ENCODE assay signal across 12 cellular contexts in genomic region chr12:27899151-27899661, GRCh38.
DNase-seq lines count a peak whose midpoint lies in the region; ATAC-seq and TF ChIP-seq lines count a peak whose summit lies in the region.
"Had no signal": no experiment of that assay in that cellular context is flagged by ENCODE, and none has a peak within 500 bp of the region (broad histone marks: within the 10 kb centered on the region; RNA-seq: fewer than 3 reads in every experiment).

No MANE protein-coding gene starts in this region.

- H3K9me3 ChIP-seq in SK-N-SH (no peaks in the 10 kb centered on the region), upper lobe of left lung (no peaks in the 10 kb centered on the region)

- TF ChIP-seq EP300 in SK-N-SH (IDR thresholded peaks at IDR 0.05; ENCODE audit: borderline replicate concordance in 1 of 2, low read depth in 1 of 2, low read length in 1 of 2) (peak in 1 of 2 experiments; percentile 26; a peak in 1 of 4 replicates), upper lobe of left lung (IDR thresholded peaks at IDR 0.05) (no peak)

- 40% methylated on average over 7 of the region's 7 CpGs for WGBS in SK-N-SH (ENCODE audit: low lambda C conversion rate)
- WGBS in upper lobe of left lung, 2 donors = 49 to 68% methylated on average over 7 of the region's 7 CpGs
- WGBS in lower leg skin, 2 donors = 68 to 72% methylated on average over 7 of the region's 7 CpGs

- H3K4me2 ChIP-seq in SK-N-SH = 0 out of 2 replicates have a peak overlapping the region, but pooled peaks have one; percentile 3

- no peaks in the 10 kb centered on the region for H3K79me2 ChIP-seq in SK-N-SH (ENCODE audit: insufficient read depth)

- intact Hi-C loops in lower leg skin (cut with DNase I; ENCODE audit: low total_unique reads) = no loop called here

- TF ChIP-seq RAD21 in SK-N-SH (IDR thresholded peaks at IDR 0.05; ENCODE audit: low read length) = no peak

- no peaks in the 10 kb centered on the region for H3K9me2 ChIP-seq in SK-N-SH

- no peak for DNase-seq in activated naive CD4-positive, alpha-beta T cell treated with anti-CD3 and anti-CD28 coated beads, Interleukin-2, amount 50 U/mL, for 16 hours
- DNase-seq in SK-N-SH (no peak), foreskin fibroblast (peak; percentile 97), upper lobe of left lung (no peak), lower leg skin (ENCODE audit: low spot score in 2 of 2) (no peak), NCI-H774 (lab: John Stamatoyannopoulos, UW) (no peak), endothelial cell (ENCODE audit: low spot score) (no peak)
- DNase-seq: activated CD4-positive, alpha-beta T cell treated with anti-CD3 and anti-CD28 coated beads, Interleukin-2, amount 10 ng/mL, durations not matched to agents 7 days and 5 days; aorta had no signal

- H3K27me3 Mint-ChIP-seq in activated naive CD4-positive, alpha-beta T cell treated with anti-CD3 and anti-CD28 coated beads, Interleukin-2, amount 50 U/mL, for 24 hours = peaks cover 7% of the 10 kb centered on the region
- H3K27me3 Mint-ChIP-seq in endothelial cell (ENCODE audit: unreplicated experiment) = peaks cover 1% of the 10 kb centered on the region

- no peaks in the 10 kb centered on the region for H3K9me3 Mint-ChIP-seq in activated naive CD4-positive, alpha-beta T cell treated with anti-CD3 and anti-CD28 coated beads, Interleukin-2, amount 50 U/mL, for 24 hours
- H3K9me3 Mint-ChIP-seq in endothelial cell (ENCODE audit: unreplicated experiment) = no peaks in the 10 kb centered on the region
- H3K9me3 Mint-ChIP-seq: activated CD4-positive, alpha-beta T cell treated with anti-CD3 and anti-CD28 coated beads, Interleukin-2, amount 10 ng/mL, durations not matched to agents 7 days and 5 days; nephron had no signal

- H3K4me1 ChIP-seq in SK-N-SH (ENCODE audit: control insufficient read depth in 1 of 2, insufficient read depth in 2 of 2, low read depth in 1 of 2, low read length in 1 of 2) (peaks cover 0 to 5% of the 10 kb centered on the region in 2 experiments; a peak in 1 of 4 replicates), upper lobe of left lung (no peaks in the 10 kb centered on the region)

- H3K4me3 ChIP-seq in SK-N-SH (ENCODE audit: low read depth in 2 of 2, low read length in 1 of 2) (no peak overlapping the region), foreskin fibroblast (ENCODE audit: low read depth in 1 of 2, low read length in 2 of 2) (no peak overlapping the region), upper lobe of left lung (no peak overlapping the region), lower leg skin (ENCODE audit: low read depth, poor library complexity, severe bottlenecking) (no peak overlapping the region)

- POLR2A ChIA-PET in SK-N-SH (lab: Yijun Ruan, JAX) = no interaction called here

- H3K9ac ChIP-seq in SK-N-SH = peak overlapping the region; percentile 37; the same call in 1 of the 2 replicates

- 0 out of 2 replicates have a peak overlapping the region, but pooled peaks have one; percentile 9 for H2AFZ ChIP-seq in SK-N-SH (ENCODE audit: low read depth)

- no peaks in the 10 kb centered on the region for H3K27me3 ChIP-seq in SK-N-SH (ENCODE audit: insufficient read depth)
- no peaks in the 10 kb centered on the region for H3K27me3 ChIP-seq in upper lobe of left lung

- no peaks in the 10 kb centered on the region for H3K36me3 Mint-ChIP-seq in activated naive CD4-positive, alpha-beta T cell treated with anti-CD3 and anti-CD28 coated beads, Interleukin-2, amount 50 U/mL, for 24 hours
- no peaks in the 10 kb centered on the region for H3K36me3 Mint-ChIP-seq in endothelial cell (ENCODE audit: low read depth, unreplicated experiment)
- H3K36me3 Mint-ChIP-seq: CD4-positive, CD25-positive, alpha-beta regulatory T cell had no signal

- no peaks in the 10 kb centered on the region for H3K36me3 ChIP-seq in SK-N-SH (replicated peaks in 1 of 2; ENCODE audit: control insufficient read depth in 1 of 2, insufficient read depth in 2 of 2, low read length in 1 of 2)
- no peaks in the 10 kb centered on the region for H3K36me3 ChIP-seq in upper lobe of left lung

- ATAC-seq in upper lobe of left lung (ENCODE audit: low FRiP score in 2 of 2) = peak; percentile 36 to 53

- no peak overlapping the region for H3K4me3 Mint-ChIP-seq in activated naive CD4-positive, alpha-beta T cell treated with anti-CD3 and anti-CD28 coated beads, Interleukin-2, amount 50 U/mL, for 24 hours
- H3K4me3 Mint-ChIP-seq in endothelial cell (ENCODE audit: unreplicated experiment) = no peak overlapping the region
- H3K4me3 Mint-ChIP-seq: activated CD4-positive, alpha-beta T cell treated with anti-CD3 and anti-CD28 coated beads, Interleukin-2, amount 10 ng/mL, durations not matched to agents 7 days and 5 days; CD4-positive, CD25-positive, alpha-beta regulatory T cell; nephron had no signal

- peak overlapping the region; percentile 37 for H3K27ac Mint-ChIP-seq in activated naive CD4-positive, alpha-beta T cell treated with anti-CD3 and anti-CD28 coated beads, Interleukin-2, amount 50 U/mL, for 24 hours
- no peak overlapping the region for H3K27ac Mint-ChIP-seq in endothelial cell (ENCODE audit: unreplicated experiment)
- H3K27ac Mint-ChIP-seq: activated CD4-positive, alpha-beta T cell treated with anti-CD3 and anti-CD28 coated beads, Interleukin-2, amount 10 ng/mL, durations not matched to agents 7 days and 5 days had no signal

- H4K20me1 ChIP-seq in SK-N-SH (ENCODE audit: insufficient read depth) = no peaks in the 10 kb centered on the region

- H3K27ac ChIP-seq in SK-N-SH (ENCODE audit: low read depth in 2 of 2, low read length in 1 of 2) (peak overlapping the region in 1 of 2 experiments; percentile 90; a peak in 2 of 4 replicates), upper lobe of left lung (no peak overlapping the region)

- no peaks in the 10 kb centered on the region for H3K4me1 Mint-ChIP-seq in activated naive CD4-positive, alpha-beta T cell treated with anti-CD3 and anti-CD28 coated beads, Interleukin-2, amount 50 U/mL, for 24 hours
- peaks cover 5% of the 10 kb centered on the region for H3K4me1 Mint-ChIP-seq in endothelial cell (ENCODE audit: unreplicated experiment)
- H3K4me1 Mint-ChIP-seq: activated CD4-positive, alpha-beta T cell treated with anti-CD3 and anti-CD28 coated beads, Interleukin-2, amount 10 ng/mL, durations not matched to agents 7 days and 5 days; nephron had no signal

- CTCF ChIA-PET in SK-N-SH (lab: Yijun Ruan, JAX) = no interaction called here

- TF ChIP-seq CTCF in SK-N-SH (IDR thresholded peaks at IDR 0.05) (no peak), foreskin fibroblast (IDR thresholded peaks at IDR 0.05; ENCODE audit: low read depth, low read length) (no peak), upper lobe of left lung (IDR thresholded peaks at IDR 0.05) (no peak), lower leg skin (IDR thresholded peaks at IDR 0.05) (peak in 1 of 3 donors; percentile 30), endothelial cell (IDR thresholded peaks at IDR 0.05; ENCODE audit: unreplicated experiment) (no peak)

- H3F3A ChIP-seq in SK-N-SH (replicated peaks; ENCODE audit: insufficient read depth) = peaks cover 10% of the 10 kb centered on the region

- TF ChIP-seq POLR2A in upper lobe of left lung (IDR thresholded peaks at IDR 0.05) (no peak), lower leg skin (IDR thresholded peaks at IDR 0.05) (no peak)

TF ChIP-seq in SK-N-SH, 30 proteins besides CTCF, POLR2A, EP300 and RAD21:
- TF ChIP-seq RFX5 (IDR thresholded peaks at IDR 0.05; ENCODE audit: low read length) (no peak), TCF12 (IDR thresholded peaks at IDR 0.05) (peak; percentile 79), FOSL2 (IDR thresholded peaks at IDR 0.05; ENCODE audit: borderline replicate concordance, low read depth) (peak; percentile 44; the same call in 1 of the 2 replicates), PBX3 (IDR thresholded peaks at IDR 0.05) (peak; percentile 49; the same call in 1 of the 2 replicates), JUND (IDR thresholded peaks at IDR 0.05) (0 out of 2 replicates have a peak, but pooled peaks have one; percentile 38)

Comparison
In these comparisons a context has a peak if more than half of its experiments do, and no peak if none do; other contexts are left out.
1. DNase-seq: peak in foreskin fibroblast (2 of 2); none in activated naive CD4-positive, alpha-beta T cell treated with anti-CD3 and anti-CD28 coated beads, Interleukin-2, amount 50 U/mL, for 16 hours (single experiment), SK-N-SH (single experiment), upper lobe of left lung (0 of 2), lower leg skin (0 of 2), NCI-H774 (single experiment) and endothelial cell (single experiment).